Comparison of ENCODE assay signal across 8 cellular contexts in genomic region chrX:44012484-44013096, GRCh38. TPM values are rescaled to one million over a fixed set of nuclear protein-coding genes. Genes with fewer than 3 reads are reported as not detected.
A peak's percentile ranks its signal among the peaks of the same experiment; 100 is the strongest.
DNase-seq lines count a peak whose midpoint lies in the region; ATAC-seq, FAIRE-seq and TF ChIP-seq lines count a peak whose summit lies in the region.

No MANE protein-coding gene starts in this region.

- peak; percentile 92 for FAIRE-seq in bronchial epithelial cell (lab: Jason Lieb, UNC)

- no peaks in the 10 kb centered on the region for H3K27me3 ChIP-seq in bronchial epithelial cell (ENCODE audit: control insufficient read depth, insufficient read depth, low read length)
- H3K27me3 ChIP-seq in psoas muscle (ENCODE audit: insufficient read depth in 3 of 3, low read length in 2 of 3): peaks cover 0 to 9% (median 0%) of the 10 kb centered on the region in 3 donors

- 56 to 58% (median 58%) methylated on average over 4 of the region's 4 CpGs for WGBS in psoas muscle, 3 donors

- intact Hi-C loops in psoas muscle (cut with DNase I): no loop called here

- no peak overlapping the region for H3K4me3 ChIP-seq in bronchial epithelial cell (ENCODE audit: low read depth, low read length)
- H3K4me3 ChIP-seq in psoas muscle: no peak overlapping the region

- H3K36me3 ChIP-seq in bronchial epithelial cell (ENCODE audit: control insufficient read depth, insufficient read depth, low read length) (no peaks in the 10 kb centered on the region), psoas muscle (ENCODE audit: insufficient read depth in 1 of 2, low read depth in 1 of 2) (no peaks in the 10 kb centered on the region)

- peak; percentile 12 for TF ChIP-seq CTCF in bronchial epithelial cell (IDR thresholded peaks at IDR 0.05; ENCODE audit: insufficient read depth, low read length, severe bottlenecking)
- TF ChIP-seq CTCF in psoas muscle (IDR thresholded peaks at IDR 0.05): no peak

- no peaks in the 10 kb centered on the region for H3K4me1 ChIP-seq in psoas muscle

- peak; percentile 47 for DNase-seq in GM04503 (ENCODE audit: low read depth)
- DNase-seq in SKM-1 (lab: John Stamatoyannopoulos, UW; ENCODE audit: unreplicated experiment): peak; percentile 69
- DNase-seq in bronchial epithelial cell (ENCODE audit: low read depth): peak; percentile 91
- DNase-seq in psoas muscle: peak; percentile 23 to 49
- no peak for DNase-seq in SHP77 treated with DMSO at 0.1 percent for 48 hours (lab: John Stamatoyannopoulos, UW)
- DNase-seq in NCI-H1694 (lab: John Stamatoyannopoulos, UW): no peak

- ATAC-seq in psoas muscle (peak in 1 of 4 donors; percentile 25), HG03439 (IDR thresholded peaks at IDR 0.05; ENCODE audit: unreplicated experiment) (no peak), HG03442 (IDR thresholded peaks at IDR 0.05; ENCODE audit: unreplicated experiment) (no peak)

- no peaks in the 10 kb centered on the region for H3K9me3 ChIP-seq in psoas muscle

- no peak overlapping the region for H3K27ac ChIP-seq in psoas muscle

RNA-seq across cellular contexts. Expression of gene NDP, which starts 39.4 kb away (rescaled TPM):
- total RNA-seq in bronchial epithelial cell (not detected in 2 replicates), psoas muscle (under 1 TPM in 1 of 4 donors, not detected in 3; 0.21 TPM)
- polyA plus RNA-seq in psoas muscle: under 1 TPM in 1 of 3 donors, not detected in 2; 0.01 TPM

Comparison
In these comparisons a context has a peak if more than half of its experiments do, and no peak if none do; other contexts are left out.
1. DNase-seq: peak in GM04503 (single experiment), SKM-1 (single experiment), bronchial epithelial cell (single experiment) and psoas muscle (2 of 2); none in SHP77 treated with DMSO at 0.1 percent for 48 hours (single experiment) and NCI-H1694 (single experiment).